9 cellular contexts compared by ENCODE assay signal in genomic region chr1:211939876-211940468, GRCh38.
DNase-seq lines count a peak whose midpoint lies in the region; ATAC-seq and TF ChIP-seq lines count a peak whose summit lies in the region.
"Had no signal": no experiment of that assay in that cellular context is flagged by ENCODE, and none has a peak within 500 bp of the region (broad histone marks: within the 10 kb centered on the region; RNA-seq: fewer than 3 reads in every experiment).

No MANE protein-coding gene starts in this region.

- H3K36me3 ChIP-seq in brain microvascular endothelial cell (replicated peaks) = no peaks in the 10 kb centered on the region

- TF ChIP-seq CTCF in type B pancreatic cell (conservative IDR thresholded peaks at IDR 0.05) = no peak
- TF ChIP-seq CTCF in brain microvascular endothelial cell (IDR thresholded peaks at IDR 0.05; ENCODE audit: low read depth, low read length, missing control alignments) = no peak
- TF ChIP-seq CTCF in lower leg skin (IDR thresholded peaks at IDR 0.05) = no peak

- no peaks in the 10 kb centered on the region for H3K27me3 ChIP-seq in brain microvascular endothelial cell (replicated peaks)
- H3K27me3 ChIP-seq: BLaER1 treated with 17β-estradiol and CSF1 and Interleukin-3, amounts not matched to agents 10 nM and 100 nM had no signal

- no peak overlapping the region for H3K27ac Mint-ChIP-seq in stimulated activated naive CD8-positive, alpha-beta T cell treated with anti-CD3 and anti-CD28 coated beads, Interleukin-15, amount 100 ng/mL, for 72 hours
- no peak overlapping the region for H3K27ac Mint-ChIP-seq in type B pancreatic cell

- in situ Hi-C loops in brain microvascular endothelial cell (cut with HindIII; ENCODE audit: low pct_ligation_motif_present, low sequenced_read_pairs) = no loop called here

- 75 to 86% methylated on average over 3 of the region's 3 CpGs for WGBS in lower leg skin, 2 donors

- peaks cover 43% of the 10 kb centered on the region for H3K4me1 Mint-ChIP-seq in activated T-cell treated with anti-CD3 and anti-CD28 coated beads, Interleukin-2, amount 50 U/mL, for 4 hours (ENCODE audit: low read depth)
- peaks cover 44% of the 10 kb centered on the region for H3K4me1 Mint-ChIP-seq in stimulated activated naive CD8-positive, alpha-beta T cell treated with anti-CD3 and anti-CD28 coated beads, Interleukin-15, amount 100 ng/mL, for 72 hours
- peaks cover 12% of the 10 kb centered on the region for H3K4me1 Mint-ChIP-seq in type B pancreatic cell (ENCODE audit: unreplicated experiment)

- no peak overlapping the region for H3K27ac ChIP-seq in brain microvascular endothelial cell

- H3K4me3 ChIP-seq in brain microvascular endothelial cell (ENCODE audit: low read depth, low read length) (no peak overlapping the region), lower leg skin (ENCODE audit: low read depth, poor library complexity, severe bottlenecking) (no peak overlapping the region)
- H3K4me3 ChIP-seq: BLaER1 treated with 17β-estradiol and CSF1 and Interleukin-3, amounts not matched to agents 10 nM and 100 nM had no signal

- peaks cover 26% of the 10 kb centered on the region for H3K36me3 Mint-ChIP-seq in activated T-cell treated with anti-CD3 and anti-CD28 coated beads, Interleukin-2, amount 50 U/mL, for 4 hours (ENCODE audit: insufficient read depth)
- H3K36me3 Mint-ChIP-seq in type B pancreatic cell = peaks cover 18% of the 10 kb centered on the region

- no peak overlapping the region for H3K4me3 Mint-ChIP-seq in activated T-cell treated with anti-CD3 and anti-CD28 coated beads, Interleukin-2, amount 50 U/mL, for 4 hours
- no peak overlapping the region for H3K4me3 Mint-ChIP-seq in stimulated activated naive CD8-positive, alpha-beta T cell treated with anti-CD3 and anti-CD28 coated beads, Interleukin-15, amount 100 ng/mL, for 72 hours
- no peak overlapping the region for H3K4me3 Mint-ChIP-seq in type B pancreatic cell

- no peaks in the 10 kb centered on the region for H3K27me3 Mint-ChIP-seq in activated T-cell treated with anti-CD3 and anti-CD28 coated beads, Interleukin-2, amount 50 U/mL, for 4 hours (ENCODE audit: low read depth)
- H3K27me3 Mint-ChIP-seq in stimulated activated naive CD8-positive, alpha-beta T cell treated with anti-CD3 and anti-CD28 coated beads, Interleukin-15, amount 100 ng/mL, for 72 hours = no peaks in the 10 kb centered on the region
- H3K27me3 Mint-ChIP-seq in type B pancreatic cell = no peaks in the 10 kb centered on the region

- intact Hi-C loops in lower leg skin (cut with DNase I; ENCODE audit: low total_unique reads) = no loop called here

- DNase-seq in activated effector memory CD4-positive, alpha-beta T cell treated with anti-CD3 and anti-CD28 coated beads, Interleukin-2, amount 50 U/mL, for 16 hours = peak; percentile 70
- no peak for DNase-seq in activated effector memory CD4-positive, alpha-beta T cell treated with Interleukin-2 at 50 U/mL for 16 hours
- DNase-seq in activated T-cell treated with anti-CD3 and anti-CD28 coated beads, Interleukin-2, amount 50 U/mL, for 4 hours = no peak
- peak in 1 of 2 donors; percentile 65 for DNase-seq in stimulated activated naive CD8-positive, alpha-beta T cell treated with anti-CD3 and anti-CD28 coated beads, Interleukin-15, amount 100 ng/mL, for 72 hours
- DNase-seq in type B pancreatic cell (ENCODE audit: extremely low spot score, unreplicated experiment) = no peak
- no peak for DNase-seq in brain microvascular endothelial cell
- no peak for DNase-seq in lower leg skin (ENCODE audit: low spot score in 2 of 2)

- no peaks in the 10 kb centered on the region for H3K9me3 Mint-ChIP-seq in activated T-cell treated with anti-CD3 and anti-CD28 coated beads, Interleukin-2, amount 50 U/mL, for 4 hours
- H3K9me3 Mint-ChIP-seq in stimulated activated naive CD8-positive, alpha-beta T cell treated with anti-CD3 and anti-CD28 coated beads, Interleukin-15, amount 100 ng/mL, for 72 hours = no peaks in the 10 kb centered on the region
- no peaks in the 10 kb centered on the region for H3K9me3 Mint-ChIP-seq in type B pancreatic cell

- TF ChIP-seq POLR2A in lower leg skin (IDR thresholded peaks at IDR 0.05) = no peak

- peak; percentile 74 for ATAC-seq in HG03039 (IDR thresholded peaks at IDR 0.05; ENCODE audit: unreplicated experiment)
- peak; percentile 58 to 69 for ATAC-seq in activated T-cell treated with anti-CD3 and anti-CD28 coated beads, Interleukin-2, amount 50 U/mL, for 4 hours
- ATAC-seq in stimulated activated naive CD8-positive, alpha-beta T cell treated with anti-CD3 and anti-CD28 coated beads, Interleukin-15, amount 100 ng/mL, for 72 hours = peak; percentile 77
